10 cellular contexts compared by ENCODE assay signal in the genomic region with DNA sequence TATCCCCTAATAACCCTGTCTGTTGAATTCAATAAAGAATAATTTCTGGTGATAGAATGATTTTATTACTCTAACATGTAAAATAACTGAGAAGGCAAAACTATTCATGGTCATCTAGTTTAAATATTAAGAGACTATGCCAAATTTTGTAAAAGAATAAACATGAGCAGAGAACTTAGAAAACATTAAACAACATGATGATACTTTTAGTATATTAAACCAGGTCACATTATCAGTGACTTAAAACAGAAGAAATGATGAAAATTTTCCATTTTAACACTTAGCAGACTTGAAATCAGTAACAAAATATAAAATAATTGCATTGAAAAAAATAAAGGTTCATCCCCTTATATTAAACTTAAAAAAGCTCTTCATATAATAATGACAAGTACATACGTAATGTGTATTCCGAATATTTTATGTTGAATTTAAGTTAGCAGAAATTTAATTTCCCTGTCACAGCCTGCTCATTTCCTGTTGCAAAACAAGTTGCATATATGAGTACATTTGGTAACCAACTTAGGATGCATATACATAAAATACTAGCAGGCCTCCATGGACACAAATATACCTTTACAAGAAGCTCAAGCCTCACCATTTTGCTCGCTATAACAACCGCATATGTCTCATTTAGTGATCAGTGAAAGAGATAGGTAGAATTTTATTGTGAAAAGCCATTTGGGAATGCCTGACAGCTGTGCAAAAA. TPM values are rescaled to one million over a fixed set of nuclear protein-coding genes. Genes with fewer than 3 reads are reported as not detected.
A peak's percentile ranks its signal among the peaks of the same experiment; 100 is the strongest.
DNase-seq lines count a peak whose midpoint lies in the region; ATAC-seq, FAIRE-seq and TF ChIP-seq lines count a peak whose summit lies in the region.
"Had no signal": no experiment of that assay in that cellular context is flagged by ENCODE, and none has a peak within 500 bp of the region (broad histone marks: within the 10 kb centered on the region; RNA-seq: fewer than 3 reads in every experiment).

No MANE protein-coding gene starts in this region.

- peaks cover under 1% of the 10 kb centered on the region for H3K27me3 Mint-ChIP-seq in activated T-helper 1 cell treated with anti-CD3 and anti-CD28 coated beads, Interleukin-12 subunit alpha, Interleukin-12 subunit beta, Interleukin-2, Interleukin-4 antibody, amounts not matched to agents 30 ng/mL and 10 ng/mL and 1 ng/mL, durations not matched to agents 14 hours and 24 hours and 36 hours (ENCODE audit: insufficient read depth)
- H3K27me3 Mint-ChIP-seq in type B pancreatic cell, result no peaks in the 10 kb centered on the region

- H3K9me3 Mint-ChIP-seq in activated T-helper 1 cell treated with anti-CD3 and anti-CD28 coated beads, Interleukin-12 subunit alpha, Interleukin-12 subunit beta, Interleukin-2, Interleukin-4 antibody, amounts not matched to agents 30 ng/mL and 10 ng/mL and 1 ng/mL, durations not matched to agents 14 hours and 24 hours and 36 hours, result no peaks in the 10 kb centered on the region
- no peaks in the 10 kb centered on the region for H3K9me3 Mint-ChIP-seq in type B pancreatic cell

- H3K9ac ChIP-seq in kidney (ENCODE audit: low read length in 2 of 2), result peak overlapping the region in 1 of 2 donors; percentile 52

- peak overlapping the region; percentile 16 for H3K27ac Mint-ChIP-seq in activated T-helper 1 cell treated with anti-CD3 and anti-CD28 coated beads, Interleukin-12 subunit alpha, Interleukin-12 subunit beta, Interleukin-2, Interleukin-4 antibody, amounts not matched to agents 30 ng/mL and 10 ng/mL and 1 ng/mL, durations not matched to agents 14 hours and 24 hours and 36 hours
- H3K27ac Mint-ChIP-seq in type B pancreatic cell, result peak overlapping the region; percentile 31

- DNase-seq in right atrium auricular region (ENCODE audit: low spot score) (no peak), Right ventricle myocardium superior (no peak), kidney (no peak), type B pancreatic cell (ENCODE audit: extremely low spot score, unreplicated experiment) (no peak)
- DNase-seq in activated T-helper 1 cell treated with anti-CD3 and anti-CD28 coated beads, Interleukin-12 subunit alpha, Interleukin-12 subunit beta, Interleukin-2, Interleukin-4 antibody, amounts not matched to agents 30 ng/mL and 10 ng/mL and 1 ng/mL, durations not matched to agents 14 hours and 24 hours and 36 hours (ENCODE audit: low spot score), result no peak
- DNase-seq: NCI-H526 treated with DMSO at 0.1 percent for 48 hours had no signal

- H3K9me3 ChIP-seq in right atrium auricular region (no peaks in the 10 kb centered on the region), kidney (ENCODE audit: control insufficient read depth in 1 of 2, low read length in 2 of 2) (no peaks in the 10 kb centered on the region)
- H3K9me3 ChIP-seq: BE2C had no signal

- H3K27me3 ChIP-seq in right atrium auricular region, result no peaks in the 10 kb centered on the region
- H3K27me3 ChIP-seq: BE2C had no signal

- intact Hi-C loops in Right ventricle myocardium superior (cut with DNase I), result loop anchor here (5.0 kb wide), 3 partner anchors 105 to 1495 kb away; no protein-coding TSS in a partner anchor
- intact Hi-C loops in activated T-helper 1 cell treated with anti-CD3 and anti-CD28 coated beads, Interleukin-12 subunit alpha, Interleukin-12 subunit beta, Interleukin-2, Interleukin-4 antibody, amounts not matched to agents 30 ng/mL and 10 ng/mL and 1 ng/mL, durations not matched to agents 14 hours and 24 hours and 36 hours (cut with micrococcal nuclease), result loop anchor here (2.0 to 10.0 kb wide), 8 partner anchors 95 to 1557 kb away; partner anchors contain the start of gene CD83
- intact Hi-C loops in kidney (cut with DNase I), result no loop called here

- H3K4me1 ChIP-seq in right atrium auricular region (peaks cover 0 to 35% of the 10 kb centered on the region in 2 donors), kidney (ENCODE audit: control insufficient read depth in 1 of 2, insufficient read depth in 1 of 2, low read depth in 1 of 2, low read length in 2 of 2) (peaks cover 10 to 27% of the 10 kb centered on the region in 2 donors)

- TF ChIP-seq CTCF in right atrium auricular region (IDR thresholded peaks at IDR 0.05) (no peak), kidney (IDR thresholded peaks at IDR 0.05; ENCODE audit: borderline replicate concordance, extremely low read depth, insufficient read depth) (no peak), type B pancreatic cell (conservative IDR thresholded peaks at IDR 0.05) (no peak)

- H3K4me1 Mint-ChIP-seq in activated T-helper 1 cell treated with anti-CD3 and anti-CD28 coated beads, Interleukin-12 subunit alpha, Interleukin-12 subunit beta, Interleukin-2, Interleukin-4 antibody, amounts not matched to agents 30 ng/mL and 10 ng/mL and 1 ng/mL, durations not matched to agents 14 hours and 24 hours and 36 hours (ENCODE audit: low read depth), result peaks cover 28% of the 10 kb centered on the region
- peaks cover 23% of the 10 kb centered on the region for H3K4me1 Mint-ChIP-seq in type B pancreatic cell (ENCODE audit: unreplicated experiment)

- no peaks in the 10 kb centered on the region for H3K36me3 ChIP-seq in right atrium auricular region
- H3K36me3 ChIP-seq in kidney (ENCODE audit: control insufficient read depth in 1 of 2, insufficient read depth in 2 of 2, low read length in 2 of 2), result no peaks in the 10 kb centered on the region
- H3K36me3 ChIP-seq: BE2C had no signal

- peaks cover 11% of the 10 kb centered on the region for H3K36me3 Mint-ChIP-seq in activated T-helper 1 cell treated with anti-CD3 and anti-CD28 coated beads, Interleukin-12 subunit alpha, Interleukin-12 subunit beta, Interleukin-2, Interleukin-4 antibody, amounts not matched to agents 30 ng/mL and 10 ng/mL and 1 ng/mL, durations not matched to agents 14 hours and 24 hours and 36 hours (ENCODE audit: low read depth)
- H3K36me3 Mint-ChIP-seq in type B pancreatic cell, result no peaks in the 10 kb centered on the region

- H3K27ac ChIP-seq in right atrium auricular region (peak overlapping the region; percentile 76 to 80), kidney (ENCODE audit: low read depth in 2 of 2, low read length in 2 of 2) (peak overlapping the region in 1 of 2 donors; percentile 79)

- peak; percentile 88 for FAIRE-seq in kidney (lab: Jason Lieb, UNC)

- H3K4me3 ChIP-seq in right atrium auricular region (no peak overlapping the region), kidney (ENCODE audit: low read length in 2 of 2) (no peak overlapping the region)

- ATAC-seq in Right ventricle myocardium superior (ENCODE audit: poor library complexity) (no peak), GM21529 (IDR thresholded peaks at IDR 0.05; ENCODE audit: unreplicated experiment) (no peak), GM21737 (IDR thresholded peaks at IDR 0.05; ENCODE audit: unreplicated experiment) (no peak), HG02973 (IDR thresholded peaks at IDR 0.05; ENCODE audit: unreplicated experiment) (no peak)

- H3K4me3 Mint-ChIP-seq in activated T-helper 1 cell treated with anti-CD3 and anti-CD28 coated beads, Interleukin-12 subunit alpha, Interleukin-12 subunit beta, Interleukin-2, Interleukin-4 antibody, amounts not matched to agents 30 ng/mL and 10 ng/mL and 1 ng/mL, durations not matched to agents 14 hours and 24 hours and 36 hours, result no peak overlapping the region
- no peak overlapping the region for H3K4me3 Mint-ChIP-seq in type B pancreatic cell

RNA-seq across cellular contexts. Expression of gene DTNBP1, which starts 40.6 kb away (rescaled TPM):
- 10 to 100 TPM in 1 of 2 donors, 1 to 10 TPM in 1; 6.3 to 25.0 TPM for total RNA-seq in right atrium auricular region
- total RNA-seq in Right ventricle myocardium superior, result 20.8 TPM
- 17.2 and 19.2 TPM in 2 replicates for total RNA-seq in activated T-helper 1 cell treated with anti-CD3 and anti-CD28 coated beads, Interleukin-12 subunit alpha, Interleukin-12 subunit beta, Interleukin-2, Interleukin-4 antibody, amounts not matched to agents 30 ng/mL and 10 ng/mL and 1 ng/mL, durations not matched to agents 14 hours and 24 hours and 36 hours
- 25.2 TPM for total RNA-seq in kidney
- 36.2 TPM for polyA plus RNA-seq in kidney (ENCODE audit: insufficient read depth, low read depth, low replicate concordance)
- total RNA-seq in type B pancreatic cell (ENCODE audit: low replicate concordance), result 9.4 and 11.6 TPM in 2 replicates
